ENCODE assay signal across 7 cellular contexts in the genomic region with DNA sequence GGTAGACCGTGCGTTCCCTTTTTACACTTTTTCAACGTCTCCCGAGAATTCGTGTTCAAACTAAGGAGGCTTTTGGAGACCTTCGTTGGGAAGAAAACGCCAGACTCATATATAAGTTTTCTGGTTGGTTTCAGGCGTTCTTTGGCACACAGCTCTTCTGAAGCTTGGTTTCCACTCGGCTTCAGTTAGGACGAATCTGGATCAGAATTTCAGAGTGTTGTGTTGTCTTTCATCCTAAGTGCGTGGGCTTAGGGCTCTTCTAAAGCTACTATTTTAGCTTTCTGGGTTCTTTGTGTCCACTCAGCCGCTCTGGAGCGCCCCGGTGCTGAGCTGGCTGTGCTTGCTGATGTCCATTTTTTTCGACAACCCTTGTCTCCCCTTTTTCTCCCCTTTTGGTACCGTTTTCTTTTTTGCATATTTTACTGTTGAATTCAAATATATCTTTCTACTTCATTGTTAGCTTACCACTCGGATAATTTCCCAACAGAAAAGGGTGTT. TPM values are rescaled to one million over a fixed set of nuclear protein-coding genes. Genes with fewer than 3 reads are reported as not detected.
DNase-seq lines count a peak whose midpoint lies in the region; ATAC-seq and TF ChIP-seq lines count a peak whose summit lies in the region.

No MANE protein-coding gene starts in this region.

- 1% methylated on average over 17 of the region's 17 CpGs for WGBS in right cardiac atrium

- H3K4me1 ChIP-seq in right cardiac atrium (ENCODE audit: control insufficient read depth, insufficient read depth, low read length) (peaks cover 20% of the 10 kb centered on the region), skeletal muscle tissue (ENCODE audit: control insufficient read depth in 3 of 3, insufficient read depth in 3 of 3, low read length in 3 of 3) (peaks cover 46 to 52% (median 48%) of the 10 kb centered on the region in 3 donors)

- H3K4me1 Mint-ChIP-seq in HFFc6 (ENCODE audit: low read depth) = peaks cover 56% of the 10 kb centered on the region
- H3K4me1 Mint-ChIP-seq in activated CD4-positive, alpha-beta memory T cell treated with anti-CD3 and anti-CD28 coated beads, Interleukin-2, amount 10 ng/mL, durations not matched to agents 7 days and 5 days = peaks cover 66% of the 10 kb centered on the region

- POLR2A ChIA-PET in activated CD4-positive, alpha-beta memory T cell treated with anti-CD3 and anti-CD28 coated beads, Interleukin-2, amount 10 ng/mL, durations not matched to agents 7 days and 5 days (lab: Charles Lee) = interaction anchor here (0.7 to 7.0 kb wide), 17 partner anchors 9 to 324 kb away, joined by 3 to 114 read pairs (median 5); a partner anchor contains a TSS

- peak overlapping the region; percentile 92 for H3K4me3 Mint-ChIP-seq in HFFc6
- peak overlapping the region; percentile 81 for H3K4me3 Mint-ChIP-seq in activated CD4-positive, alpha-beta memory T cell treated with anti-CD3 and anti-CD28 coated beads, Interleukin-2, amount 10 ng/mL, durations not matched to agents 7 days and 5 days

- H3K27me3 ChIP-seq in right cardiac atrium (ENCODE audit: control insufficient read depth, insufficient read depth) (no peaks in the 10 kb centered on the region), skeletal muscle tissue (ENCODE audit: control insufficient read depth in 3 of 3, insufficient read depth in 3 of 3, low read length in 3 of 3) (no peaks in the 10 kb centered on the region)

- peaks cover 17 to 23% (median 18%) of the 10 kb centered on the region in 3 donors for H3K36me3 ChIP-seq in skeletal muscle tissue (ENCODE audit: control insufficient read depth in 3 of 3, insufficient read depth in 3 of 3, low read length in 3 of 3)

- H3K9me3 Mint-ChIP-seq in HFFc6 = no peaks in the 10 kb centered on the region; the same call in 1 of the 2 replicates
- H3K9me3 Mint-ChIP-seq in activated CD4-positive, alpha-beta memory T cell treated with anti-CD3 and anti-CD28 coated beads, Interleukin-2, amount 10 ng/mL, durations not matched to agents 7 days and 5 days = no peaks in the 10 kb centered on the region

- ATAC-seq in right cardiac atrium (no peak), HG02938 (IDR thresholded peaks at IDR 0.05; ENCODE audit: unreplicated experiment) (no peak)

- H3K9ac ChIP-seq in skeletal muscle tissue (ENCODE audit: low read depth in 1 of 3, low read length in 3 of 3) = peak overlapping the region; percentile 86 to 100 (median 91)

- peak overlapping the region; percentile 99 for H3K27ac Mint-ChIP-seq in HFFc6
- peak overlapping the region; percentile 87 for H3K27ac Mint-ChIP-seq in activated CD4-positive, alpha-beta memory T cell treated with anti-CD3 and anti-CD28 coated beads, Interleukin-2, amount 10 ng/mL, durations not matched to agents 7 days and 5 days

- H3K36me3 Mint-ChIP-seq in HFFc6 (ENCODE audit: low read depth) = peaks cover 70% of the 10 kb centered on the region
- H3K36me3 Mint-ChIP-seq in activated CD4-positive, alpha-beta memory T cell treated with anti-CD3 and anti-CD28 coated beads, Interleukin-2, amount 10 ng/mL, durations not matched to agents 7 days and 5 days (ENCODE audit: low read depth) = peaks cover 73% of the 10 kb centered on the region

- H3K4me3 ChIP-seq in right cardiac atrium (ENCODE audit: low read length) = peak overlapping the region; percentile 90
- H3K4me3 ChIP-seq in skeletal muscle tissue (ENCODE audit: low read length in 3 of 3) = peak overlapping the region; percentile 75 to 100 (median 94)

- no peak for TF ChIP-seq CTCF in HFFc6 (IDR thresholded peaks at IDR 0.05)

- DNase-seq in HFFc6 = no peak
- no peak for DNase-seq in activated CD4-positive, alpha-beta memory T cell treated with anti-CD3 and anti-CD28 coated beads, Interleukin-2, amount 10 ng/mL, durations not matched to agents 7 days and 5 days
- peak in 1 of 3 donors; percentile 10 for DNase-seq in right cardiac atrium
- no peak for DNase-seq in NCI-H345 (lab: John Stamatoyannopoulos, UW)
- no peak for DNase-seq in DMS114 treated with DMSO at 0.1 percent for 48 hours (lab: John Stamatoyannopoulos, UW; ENCODE audit: unreplicated experiment)

- H3K27ac ChIP-seq in right cardiac atrium (ENCODE audit: low read length) (peak overlapping the region; percentile 98), skeletal muscle tissue (ENCODE audit: low read depth, low read length) (peak overlapping the region; percentile 99)

- intact Hi-C loops in right cardiac atrium (cut with DNase I) = no loop called here

- H3K9me3 ChIP-seq in right cardiac atrium (ENCODE audit: control insufficient read depth, low read length) = no peaks in the 10 kb centered on the region
- H3K9me3 ChIP-seq in skeletal muscle tissue (ENCODE audit: control insufficient read depth in 3 of 3, low read length in 3 of 3) = peaks cover 0 to 2% (median 0%) of the 10 kb centered on the region in 3 donors

- peaks cover 5% of the 10 kb centered on the region for H3K27me3 Mint-ChIP-seq in HFFc6 (ENCODE audit: insufficient read depth)
- H3K27me3 Mint-ChIP-seq in activated CD4-positive, alpha-beta memory T cell treated with anti-CD3 and anti-CD28 coated beads, Interleukin-2, amount 10 ng/mL, durations not matched to agents 7 days and 5 days = no peaks in the 10 kb centered on the region

- CTCF ChIA-PET in activated CD4-positive, alpha-beta memory T cell treated with anti-CD3 and anti-CD28 coated beads, Interleukin-2, amount 10 ng/mL, durations not matched to agents 7 days and 5 days (lab: Charles Lee) = interaction anchor here (2.1 kb wide), 1 partner anchor 115 kb away, joined by 7 read pairs; no protein-coding TSS in a partner anchor

RNA-seq across cellular contexts. Expression of a gene that starts 1.1 kb away (rescaled TPM):
- total RNA-seq in HFFc6 (2021; fragmentation: NEBNext Ultra II Directional; extraction: Animal tissue kit (Norgen Biotek cat#: 25700)) = 100 to 1,000 TPM; 223 to 317 (median 269) TPM
- total RNA-seq in activated CD4-positive, alpha-beta memory T cell treated with anti-CD3 and anti-CD28 coated beads, Interleukin-2, amount 10 ng/mL, durations not matched to agents 7 days and 5 days = 100 to 1,000 TPM; 520 to 539 TPM
- total RNA-seq in right cardiac atrium (100 to 1,000 TPM; 299 to 352 (median 320) TPM), skeletal muscle tissue (70.5 TPM)
- polyA plus RNA-seq in right cardiac atrium = 402 TPM

RNA-seq across cellular contexts. Expression of a gene that starts 23.5 kb away (rescaled TPM):
- 100 to 1,000 TPM; 329 to 403 (median 352) TPM for total RNA-seq in HFFc6 (2021; fragmentation: NEBNext Ultra II Directional; extraction: Animal tissue kit (Norgen Biotek cat#: 25700))
- 100 to 1,000 TPM; 141 to 150 TPM for total RNA-seq in activated CD4-positive, alpha-beta memory T cell treated with anti-CD3 and anti-CD28 coated beads, Interleukin-2, amount 10 ng/mL, durations not matched to agents 7 days and 5 days
- total RNA-seq in right cardiac atrium (100 to 1,000 TPM; 235 to 320 (median 280) TPM), skeletal muscle tissue (178 TPM)
- 625 TPM for polyA plus RNA-seq in right cardiac atrium

RNA-seq across cellular contexts. Expression of a gene that starts 33.5 kb away (rescaled TPM):
- under 1 TPM; 0.17 to 0.43 (median 0.31) TPM for total RNA-seq in HFFc6 (2021; fragmentation: NEBNext Ultra II Directional; extraction: Animal tissue kit (Norgen Biotek cat#: 25700))
- 1 to 10 TPM; 1.6 to 1.8 TPM for total RNA-seq in activated CD4-positive, alpha-beta memory T cell treated with anti-CD3 and anti-CD28 coated beads, Interleukin-2, amount 10 ng/mL, durations not matched to agents 7 days and 5 days
- under 1 TPM; 0.32 to 0.64 (median 0.37) TPM for total RNA-seq in right cardiac atrium
- 0.25 TPM for polyA plus RNA-seq in right cardiac atrium
- not detected for total RNA-seq in skeletal muscle tissue

RNA-seq across cellular contexts. Expression of a gene that starts 33.8 kb away (rescaled TPM):
- total RNA-seq in HFFc6 (2021; fragmentation: NEBNext Ultra II Directional; extraction: Animal tissue kit (Norgen Biotek cat#: 25700)) = not detected
- not detected for total RNA-seq in activated CD4-positive, alpha-beta memory T cell treated with anti-CD3 and anti-CD28 coated beads, Interleukin-2, amount 10 ng/mL, durations not matched to agents 7 days and 5 days
- total RNA-seq in right cardiac atrium (not detected), skeletal muscle tissue (not detected)
- polyA plus RNA-seq in right cardiac atrium = not detected

RNA-seq across cellular contexts. Expression of a gene that starts 44.7 kb away (rescaled TPM):
- total RNA-seq in HFFc6 (2021; fragmentation: NEBNext Ultra II Directional; extraction: Animal tissue kit (Norgen Biotek cat#: 25700)) = not detected
- total RNA-seq in activated CD4-positive, alpha-beta memory T cell treated with anti-CD3 and anti-CD28 coated beads, Interleukin-2, amount 10 ng/mL, durations not matched to agents 7 days and 5 days = not detected
- total RNA-seq in right cardiac atrium = not detected
- polyA plus RNA-seq in right cardiac atrium = not detected
- not detected for total RNA-seq in skeletal muscle tissue
